ENCODE assay signal across 2 cellular contexts in the genomic region with DNA sequence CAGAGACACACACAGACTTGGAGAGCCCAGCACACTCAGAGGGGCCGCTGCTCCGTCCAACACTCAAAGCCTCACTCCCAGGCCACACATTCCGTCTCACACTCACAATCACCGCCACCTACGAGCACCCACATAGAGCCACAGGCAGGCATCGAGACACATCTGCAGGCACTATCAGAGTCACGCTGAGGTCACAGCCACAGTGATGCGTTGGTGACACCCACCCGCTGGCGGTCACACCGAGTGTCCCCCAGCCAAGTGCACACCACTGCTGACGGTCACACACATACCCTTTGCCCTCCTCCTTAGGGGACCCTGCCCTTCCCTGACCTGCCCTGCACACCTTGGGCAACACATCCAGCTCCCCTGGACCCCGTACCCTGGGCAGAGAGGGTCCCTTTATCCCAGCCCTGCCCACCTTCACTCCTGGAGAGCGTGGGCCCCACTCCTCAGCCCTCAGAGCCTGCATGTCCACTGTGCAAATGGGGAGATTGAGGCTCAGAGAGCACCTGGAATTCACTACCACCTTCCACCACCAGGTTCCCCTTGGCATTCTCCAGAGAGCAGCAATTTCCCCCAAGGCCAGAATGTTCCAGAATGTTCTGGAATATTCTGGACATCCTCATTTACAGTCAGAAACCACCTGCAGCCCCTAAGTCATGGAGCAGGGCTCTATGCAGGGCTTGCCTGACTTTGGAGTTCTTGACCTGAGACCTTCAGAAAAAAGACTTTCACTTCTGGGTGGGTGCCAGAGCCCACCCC.
TF ChIP-seq lines count a peak whose summit lies in the region.

No MANE protein-coding gene starts in this region.

TF ChIP-seq in HCT116, 20 proteins besides CTCF, POLR2A, EP300 and RAD21:
- TF ChIP-seq TCF7L2 (IDR thresholded peaks at IDR 0.05; ENCODE audit: borderline replicate concordance, extremely low read depth, insufficient read depth, insufficient read length) (no peak), CEBPB (IDR thresholded peaks at IDR 0.05; ENCODE audit: low read depth) (no peak), YY1 (IDR thresholded peaks at IDR 0.05; ENCODE audit: extremely low read depth, insufficient replicate concordance, low read depth, low read length) (no peak), ZNF274 (IDR thresholded peaks at IDR 0.05; ENCODE audit: low read depth, low read length) (no peak), EGR1 (IDR thresholded peaks at IDR 0.05; ENCODE audit: low read depth) (no peak), CBX3 (IDR thresholded peaks at IDR 0.05; ENCODE audit: low read depth) (no peak), EZH2 (IDR thresholded peaks at IDR 0.05) (no peak), EZH2phosphoT487 (IDR thresholded peaks at IDR 0.05; ENCODE audit: borderline replicate concordance) (no peak), SP1 (IDR thresholded peaks at IDR 0.05; ENCODE audit: low read depth) (no peak), FOSL1 (IDR thresholded peaks at IDR 0.05; ENCODE audit: low read depth) (no peak), JUND (IDR thresholded peaks at IDR 0.05) (no peak)
- TF ChIP-seq, protein P1, sequence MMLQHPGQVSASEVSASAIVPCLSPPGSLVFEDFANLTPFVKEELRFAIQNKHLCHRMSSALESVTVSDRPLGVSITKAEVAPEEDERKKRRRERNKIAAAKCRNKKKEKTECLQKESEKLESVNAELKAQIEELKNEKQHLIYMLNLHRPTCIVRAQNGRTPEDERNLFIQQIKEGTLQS (IDR thresholded peaks at IDR 0.05) = no peak
- TF ChIP-seq, protein P2, sequence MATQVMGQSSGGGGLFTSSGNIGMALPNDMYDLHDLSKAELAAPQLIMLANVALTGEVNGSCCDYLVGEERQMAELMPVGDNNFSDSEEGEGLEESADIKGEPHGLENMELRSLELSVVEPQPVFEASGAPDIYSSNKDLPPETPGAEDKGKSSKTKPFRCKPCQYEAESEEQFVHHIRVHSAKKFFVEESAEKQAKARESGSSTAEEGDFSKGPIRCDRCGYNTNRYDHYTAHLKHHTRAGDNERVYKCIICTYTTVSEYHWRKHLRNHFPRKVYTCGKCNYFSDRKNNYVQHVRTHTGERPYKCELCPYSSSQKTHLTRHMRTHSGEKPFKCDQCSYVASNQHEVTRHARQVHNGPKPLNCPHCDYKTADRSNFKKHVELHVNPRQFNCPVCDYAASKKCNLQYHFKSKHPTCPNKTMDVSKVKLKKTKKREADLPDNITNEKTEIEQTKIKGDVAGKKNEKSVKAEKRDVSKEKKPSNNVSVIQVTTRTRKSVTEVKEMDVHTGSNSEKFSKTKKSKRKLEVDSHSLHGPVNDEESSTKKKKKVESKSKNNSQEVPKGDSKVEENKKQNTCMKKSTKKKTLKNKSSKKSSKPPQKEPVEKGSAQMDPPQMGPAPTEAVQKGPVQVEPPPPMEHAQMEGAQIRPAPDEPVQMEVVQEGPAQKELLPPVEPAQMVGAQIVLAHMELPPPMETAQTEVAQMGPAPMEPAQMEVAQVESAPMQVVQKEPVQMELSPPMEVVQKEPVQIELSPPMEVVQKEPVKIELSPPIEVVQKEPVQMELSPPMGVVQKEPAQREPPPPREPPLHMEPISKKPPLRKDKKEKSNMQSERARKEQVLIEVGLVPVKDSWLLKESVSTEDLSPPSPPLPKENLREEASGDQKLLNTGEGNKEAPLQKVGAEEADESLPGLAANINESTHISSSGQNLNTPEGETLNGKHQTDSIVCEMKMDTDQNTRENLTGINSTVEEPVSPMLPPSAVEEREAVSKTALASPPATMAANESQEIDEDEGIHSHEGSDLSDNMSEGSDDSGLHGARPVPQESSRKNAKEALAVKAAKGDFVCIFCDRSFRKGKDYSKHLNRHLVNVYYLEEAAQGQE (IDR thresholded peaks at IDR 0.05; ENCODE audit: low read depth) = no peak

TF ChIP-seq in K562, 482 proteins besides CTCF, POLR2A, EP300 and RAD21:
- TF ChIP-seq ZZZ3 (IDR thresholded peaks at IDR 0.05) (no peak), ILK (tag; IDR thresholded peaks at IDR 0.05; ENCODE audit: borderline replicate concordance, low read depth) (no peak), GATA2 (CRISPR knock-in tag; IDR thresholded peaks at IDR 0.05) (no peak), ARNT (IDR thresholded peaks at IDR 0.05) (peak in 1 of 2 experiments; percentile 85; a peak in 2 of 4 replicates)
